8 cellular contexts compared by ENCODE assay signal in genomic region chr6:1604347-1604990, GRCh38. TPM values are rescaled to one million over a fixed set of nuclear protein-coding genes. Genes with fewer than 3 reads are reported as not detected.
DNase-seq lines count a peak whose midpoint lies in the region; ATAC-seq, FAIRE-seq and TF ChIP-seq lines count a peak whose summit lies in the region.

No MANE protein-coding gene starts in this region.

- H3K27ac ChIP-seq in pancreas = no peak overlapping the region
- no peak overlapping the region for H3K27ac ChIP-seq in uterus

- peaks cover 0 to 39% (median 9%) of the 10 kb centered on the region in 4 donors for H3K27me3 ChIP-seq in pancreas
- H3K27me3 ChIP-seq in uterus = peaks cover 32 to 37% of the 10 kb centered on the region in 2 donors

- H3K4me3 ChIP-seq in pancreas (peak overlapping the region; percentile 26 to 68 (median 38)), uterus (peak overlapping the region in 1 of 2 donors; percentile 19)

- H3K36me3 ChIP-seq in pancreas (no peaks in the 10 kb centered on the region), uterus (no peaks in the 10 kb centered on the region)

- TF ChIP-seq CTCF in pancreas (IDR thresholded peaks at IDR 0.05) (peak; percentile 93 to 99 (median 95)), uterus (IDR thresholded peaks at IDR 0.05) (peak; percentile 85 to 93 (median 92))

- TF ChIP-seq POLR2A in uterus (IDR thresholded peaks at IDR 0.05) = peak in 1 of 2 donors; percentile 12

- no peaks in the 10 kb centered on the region for H3K9me3 ChIP-seq in pancreas
- H3K9me3 ChIP-seq in uterus = no peaks in the 10 kb centered on the region

- DNase-seq in NCI-H2227 (lab: John Stamatoyannopoulos, UW; ENCODE audit: unreplicated experiment) = peak; percentile 62
- DNase-seq in NCI-H2227 treated with DMSO at 0.1 percent for 48 hours (lab: John Stamatoyannopoulos, UW) = no peak
- peak; percentile 76 for DNase-seq in SK-N-DZ (ENCODE audit: low spot score)
- DNase-seq in activated naive CD4-positive, alpha-beta T cell treated with Interleukin-2 at 50 U/mL for 16 hours = peak; percentile 68
- peak; percentile 76 for DNase-seq in Right ventricle myocardium superior
- DNase-seq in pancreas = peak; percentile 32 to 97 (median 78)
- peak in 1 of 2 donors; percentile 58 for DNase-seq in uterus

- ATAC-seq in HG03439 (IDR thresholded peaks at IDR 0.05; ENCODE audit: unreplicated experiment) (peak; percentile 63), Right ventricle myocardium superior (ENCODE audit: poor library complexity) (peak; percentile 97), pancreas (peak; percentile 91 to 93 (median 92))

- H3K4me1 ChIP-seq in pancreas (peaks cover 0 to 11% (median 6%) of the 10 kb centered on the region in 3 donors), uterus (peaks cover 0 to 11% of the 10 kb centered on the region in 2 donors)

- WGBS in pancreas, 2 donors = 1% methylated on average over 68 to 73 of the region's 73 CpGs

- FAIRE-seq in pancreas (lab: Jason Lieb, UNC) = no peak

- intact Hi-C loops in Right ventricle myocardium superior (cut with DNase I) (loop anchor here (2.0 to 5.0 kb wide), 2 partner anchors 500 to 593 kb away; no protein-coding TSS in a partner anchor), pancreas (cut with DNase I) (loop anchor here in 2 of 3 donors (2.0 to 10.0 kb wide), 4 partner anchors 500 to 753 kb away; no protein-coding TSS in a partner anchor), uterus (cut with DNase I; ENCODE audit: low total_unique reads) (loop anchor here (5.0 kb wide), 2 partner anchors 593 to 1028 kb away; no protein-coding TSS in a partner anchor)

RNA-seq across cellular contexts. Expression of gene FOXC1, which starts 5.2 kb away (rescaled TPM):
- 14.2 and 15.1 TPM in 2 replicates for polyA plus RNA-seq in SK-N-DZ (2014; cell fraction: cytosol; rRNA removed)
- 10.1 and 11.9 TPM in 2 replicates for polyA plus RNA-seq in SK-N-DZ (2014; cell fraction: nucleus; rRNA removed)
- 3.5 TPM for total RNA-seq in Right ventricle myocardium superior
- 1 to 10 TPM; 2.4 to 4.0 (median 2.6) TPM for total RNA-seq in pancreas
- 1 to 10 TPM in 1 of 2 donors, under 1 TPM in 1; 0.99 to 1.6 TPM for polyA plus RNA-seq in pancreas
- 10 to 100 TPM in 1 of 4 donors, 1 to 10 TPM in 3; 1.8 to 15.2 (median 5.1) TPM for total RNA-seq in uterus
